Comparison of ENCODE assay signal across 8 cellular contexts in genomic region chr4:88858752-88859151, GRCh38.
DNase-seq lines count a peak whose midpoint lies in the region; ATAC-seq and TF ChIP-seq lines count a peak whose summit lies in the region.

No MANE protein-coding gene starts in this region.

- TF ChIP-seq POLR2A in spleen (IDR thresholded peaks at IDR 0.05) (no peak), lower leg skin (IDR thresholded peaks at IDR 0.05) (no peak)

- intact Hi-C loops in spleen (cut with DNase I; ENCODE audit: low total_unique reads) (no loop called here), lower leg skin (cut with DNase I; ENCODE audit: low total_unique reads) (no loop called here)

- peak overlapping the region in 7 of 8 donors; percentile 17 to 83 (median 59) for H3K27ac ChIP-seq in spleen

- H3K4me1 ChIP-seq in spleen, result peaks cover 0 to 26% (median 13%) of the 10 kb centered on the region in 6 donors

- no peak for TF ChIP-seq CTCF in spleen (IDR thresholded peaks at IDR 0.05 in 8 of 11, conservative IDR thresholded peaks at IDR 0.05 in 3 of 11)
- no peak for TF ChIP-seq CTCF in lower leg skin (IDR thresholded peaks at IDR 0.05)

- H3K36me3 ChIP-seq in spleen, result no peaks in the 10 kb centered on the region

- H3K9me3 ChIP-seq in spleen, result no peaks in the 10 kb centered on the region

- no peak overlapping the region for H3K4me3 ChIP-seq in spleen
- H3K4me3 ChIP-seq in lower leg skin (ENCODE audit: low read depth, poor library complexity, severe bottlenecking), result no peak overlapping the region

- in situ Hi-C loops in G401 (cut with HindIII; ENCODE audit: low sequenced_read_pairs), result no loop called here

- 26 to 56% (median 46%) methylated on average over 2 of the region's 2 CpGs for WGBS in spleen, 5 donors
- WGBS in lower leg skin, 2 donors, result 80 to 88% methylated on average over 2 of the region's 2 CpGs

- peak; percentile 97 for DNase-seq in SKM-1 treated with dmso at 0.1 percent for 144 hours (lab: John Stamatoyannopoulos, UW; ENCODE audit: unreplicated experiment)
- no peak for DNase-seq in spleen
- DNase-seq in DMS114 treated with DMSO at 0.1 percent for 48 hours (lab: John Stamatoyannopoulos, UW; ENCODE audit: unreplicated experiment), result no peak
- DNase-seq in G401 (ENCODE audit: low spot score), result no peak
- no peak for DNase-seq in lower leg skin (ENCODE audit: low spot score in 2 of 2)
- DNase-seq in central memory CD4-positive, alpha-beta T cell, result no peak

- ATAC-seq in GM19395 (IDR thresholded peaks at IDR 0.05; ENCODE audit: unreplicated experiment) (peak; percentile 96), HG03095 (IDR thresholded peaks at IDR 0.05; ENCODE audit: unreplicated experiment) (peak; percentile 96)

- no peaks in the 10 kb centered on the region for H3K27me3 ChIP-seq in spleen (replicated peaks in 1 of 7)
